ENCODE assay signal across 8 cellular contexts in the genomic region with DNA sequence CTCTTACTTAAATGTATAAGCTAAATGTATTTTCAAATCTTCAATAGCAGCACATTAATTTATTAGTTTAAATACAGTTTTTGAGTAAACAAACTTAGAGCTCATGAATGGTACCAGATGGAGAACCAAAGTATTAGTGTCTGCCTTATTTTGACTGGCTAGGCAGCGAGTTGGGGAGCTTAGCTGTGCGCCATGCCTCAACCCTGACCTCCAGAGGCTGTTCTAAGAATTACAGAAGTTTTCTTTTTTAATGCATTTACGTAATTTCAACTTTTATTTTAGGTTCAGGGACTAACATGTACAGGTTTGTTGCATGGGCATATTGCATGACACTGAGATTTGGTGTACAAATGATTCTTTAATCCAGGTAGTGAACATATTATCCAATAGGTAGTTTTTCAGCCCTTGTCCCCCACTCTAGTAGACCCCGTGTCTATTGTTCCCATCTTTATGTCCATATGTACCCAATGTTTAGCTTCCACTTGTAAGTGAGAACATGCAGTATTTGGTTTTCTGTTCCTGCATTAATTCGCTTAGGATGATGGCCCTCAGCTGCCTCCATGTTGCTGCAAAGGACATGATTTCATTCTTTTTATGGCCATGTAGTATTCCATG.
A peak's percentile ranks its signal among the peaks of the same experiment; 100 is the strongest.
DNase-seq lines count a peak whose midpoint lies in the region; ATAC-seq and TF ChIP-seq lines count a peak whose summit lies in the region.

No MANE protein-coding gene starts in this region.

- H3K4me3 ChIP-seq in epithelial cell of esophagus (ENCODE audit: low read length) = no peak overlapping the region

- intact Hi-C loops in sciatic nerve (cut with DNase I) = no loop called here

- DNase-seq in COR-L47 (lab: John Stamatoyannopoulos, UW) = peak; percentile 20
- peak; percentile 24 for DNase-seq in NCI-H748 treated with DMSO at 0.1 percent for 48 hours (lab: John Stamatoyannopoulos, UW)
- peak; percentile 53 for DNase-seq in epithelial cell of esophagus (ENCODE audit: low read depth)
- no peak for DNase-seq in sciatic nerve (ENCODE audit: low spot score)
- DNase-seq in GOT3 (lab: John Stamatoyannopoulos, UW) = no peak
- no peak for DNase-seq in DMS153 (lab: John Stamatoyannopoulos, UW)

- ATAC-seq in GM18873 (IDR thresholded peaks at IDR 0.05; ENCODE audit: low FRiP score, unreplicated experiment) (peak; percentile 86), HG03045 (IDR thresholded peaks at IDR 0.05; ENCODE audit: unreplicated experiment) (peak; percentile 85), sciatic nerve (peak; percentile 48)

- TF ChIP-seq CTCF in epithelial cell of esophagus (IDR thresholded peaks at IDR 0.05; ENCODE audit: insufficient read depth, low read depth, low read length, missing control alignments) = peak; percentile 85

Comparison
In these comparisons a context has a peak if more than half of its experiments do, and no peak if none do; other contexts are left out.
1. DNase-seq: peak in COR-L47 (single experiment), NCI-H748 treated with DMSO at 0.1 percent for 48 hours (single experiment) and epithelial cell of esophagus (single experiment); none in sciatic nerve (single experiment), GOT3 (single experiment) and DMS153 (single experiment).
2. Peak in every context shown above with its lines, with median percentiles within 50 percentile points of each other: ATAC-seq.